35 cellular contexts compared by ENCODE assay signal in the genomic region with DNA sequence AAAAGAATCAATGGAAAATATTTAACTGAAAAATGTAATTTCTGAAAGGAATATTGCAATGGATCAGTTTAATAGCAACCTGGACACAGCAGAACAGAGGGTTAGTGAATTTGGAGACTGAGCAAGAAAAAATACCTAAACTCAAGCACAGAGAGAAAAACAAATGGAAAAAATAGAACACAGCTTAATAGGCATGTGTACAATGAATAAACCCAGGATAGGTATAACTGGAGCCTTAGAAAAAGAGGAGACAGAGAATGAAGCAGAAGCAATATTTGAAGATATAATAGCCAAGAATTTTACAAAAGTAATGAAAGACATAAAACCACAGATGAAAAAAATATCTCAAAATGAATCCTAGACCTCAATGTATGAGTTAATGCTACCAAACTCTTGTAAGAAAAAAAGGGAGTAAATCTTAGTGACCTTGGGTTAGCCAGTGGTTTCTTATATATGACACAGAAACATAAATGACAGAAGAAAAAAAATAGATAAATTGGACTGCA.
"Had no signal": no experiment of that assay in that cellular context is flagged by ENCODE, and none has a peak within 500 bp of the region (broad histone marks: within the 10 kb centered on the region; RNA-seq: fewer than 3 reads in every experiment).

No MANE protein-coding gene starts in this region.

- FAIRE-seq: astrocyte, TTC549 had no signal

- H3K27me3 ChIP-seq: body of pancreas, brain microvascular endothelial cell, breast epithelium had no signal

- H3K4me3 Mint-ChIP-seq: activated CD4-positive, alpha-beta memory T cell treated with anti-CD3 and anti-CD28 coated beads for 36 hours; activated CD4-positive, alpha-beta T cell treated with anti-CD3 and anti-CD28 coated beads, Interleukin-2, amount 10 ng/mL, durations not matched to agents 24 days and 14 days; activated CD8-positive, alpha-beta T cell treated with anti-CD3 and anti-CD28 coated beads for 36 hours; activated naive CD4-positive, alpha-beta T cell treated with anti-CD3 and anti-CD28 coated beads, Interleukin-2, amount 10 ng/mL, durations not matched to agents 7 days and 5 days; activated naive CD4-positive, alpha-beta T cell treated with anti-CD3 and anti-CD28 coated beads, Interleukin-2, amount 50 U/mL, for 24 hours; activated naive CD8-positive, alpha-beta T cell; activated naive CD8-positive, alpha-beta T cell treated with anti-CD3 and anti-CD28 coated beads, Interleukin-2, amount 10 ng/mL, durations not matched to agents 7 days and 5 days; activated naive CD8-positive, alpha-beta T cell treated with anti-CD3 and anti-CD28 coated beads, Interleukin-2, amount 50 U/mL, for 24 hours; activated T-cell treated with anti-CD3 and anti-CD28 coated beads, Interleukin-2, amount 50 U/mL, for 4 hours; activated T-helper 1 cell treated with anti-CD3 and anti-CD28 coated beads, Interleukin-12 subunit alpha, Interleukin-12 subunit beta, Interleukin-2, Interleukin-4 antibody, amounts not matched to agents 30 ng/mL and 10 ng/mL and 1 ng/mL, durations not matched to agents 14 hours and 24 hours and 36 hours; activated T-helper 17 cell treated with anti-CD3 and anti-CD28 coated beads, Interleukin-2, amount 50 U/mL, for 72 hours; T-helper 1 cell treated with Interleukin-12 subunit alpha and Interleukin-12 subunit beta and Interleukin-4 antibody, amounts not matched to agents 30 μg/mL and 1 μg/mL, for 36 hours; T-helper 2 cell treated with Interferon-gamma antibody and Interleukin-4, amounts not matched to agents 5 μg/mL and 100 μg/mL, for 36 hours had no signal

- H3K36me3 Mint-ChIP-seq: activated naive CD4-positive, alpha-beta T cell treated with anti-CD3 and anti-CD28 coated beads, Interleukin-2, amount 10 ng/mL, durations not matched to agents 7 days and 5 days; activated naive CD8-positive, alpha-beta T cell; activated naive CD8-positive, alpha-beta T cell treated with anti-CD3 and anti-CD28 coated beads, Interleukin-2, amount 10 ng/mL, durations not matched to agents 7 days and 5 days had no signal

- ATAC-seq: activated CD8-positive, alpha-beta T cell treated with anti-CD3 and anti-CD28 coated beads for 36 hours; activated naive CD8-positive, alpha-beta T cell treated with anti-CD3 and anti-CD28 coated beads, Interleukin-2, amount 50 U/mL, for 24 hours; activated T-cell treated with anti-CD3 and anti-CD28 coated beads, Interleukin-2, amount 50 U/mL, for 4 hours; activated T-helper 17 cell treated with anti-CD3 and anti-CD28 coated beads, Interleukin-2, amount 50 U/mL, for 72 hours; body of pancreas had no signal

- H3K9me3 Mint-ChIP-seq: activated B cell treated with CpG ODN at 0.5 μM for 24 hours; activated CD4-positive, alpha-beta T cell treated with anti-CD3 and anti-CD28 coated beads, Interleukin-2, amount 10 ng/mL, durations not matched to agents 24 days and 14 days; activated naive CD4-positive, alpha-beta T cell treated with anti-CD3 and anti-CD28 coated beads, Interleukin-2, amount 10 ng/mL, durations not matched to agents 7 days and 5 days; activated naive CD4-positive, alpha-beta T cell treated with anti-CD3 and anti-CD28 coated beads, Interleukin-2, amount 50 U/mL, for 24 hours; activated T-cell treated with anti-CD3 and anti-CD28 coated beads, Interleukin-2, amount 50 U/mL, for 4 hours; activated T-helper 17 cell treated with anti-CD3 and anti-CD28 coated beads, Interleukin-2, amount 50 U/mL, for 72 hours; T-helper 1 cell treated with Interleukin-12 subunit alpha and Interleukin-12 subunit beta and Interleukin-4 antibody, amounts not matched to agents 30 μg/mL and 1 μg/mL, for 36 hours; T-helper 2 cell treated with Interferon-gamma antibody and Interleukin-4, amounts not matched to agents 5 μg/mL and 100 μg/mL, for 36 hours had no signal

- H3K4me1 ChIP-seq: breast epithelium had no signal

- DNase-seq: activated B cell treated with CpG ODN at 0.5 μM for 24 hours; activated CD4-positive, alpha-beta memory T cell treated with anti-CD3 and anti-CD28 coated beads for 36 hours; activated CD4-positive, alpha-beta T cell treated with anti-CD3 and anti-CD28 coated beads for 4 hours; activated CD4-positive, alpha-beta T cell treated with anti-CD3 and anti-CD28 coated beads, Interleukin-2, amount 10 ng/mL, durations not matched to agents 24 days and 14 days; activated CD4-positive, alpha-beta T cell treated with anti-CD3 and anti-CD28 coated beads, Interleukin-2, amount 50 U/mL, for 1 hour; activated CD4-positive, alpha-beta T cell treated with anti-CD3 and anti-CD28 coated beads, Interleukin-2, amount 50 U/mL, for 4 hours; activated CD4-positive, CD25-positive, alpha-beta regulatory T cell treated with anti-CD3 and anti-CD28 coated beads, Interleukin-2, amount 50 U/mL, for 72 hours; activated CD8-positive, alpha-beta memory T cell treated with anti-CD3 and anti-CD28 coated beads, Interleukin-2, amount 50 U/mL, for 4 hours; activated CD8-positive, alpha-beta T cell treated with anti-CD3 and anti-CD28 coated beads for 36 hours; activated effector memory CD4-positive, alpha-beta T cell treated with anti-CD3 and anti-CD28 coated beads, Interleukin-2, amount 50 U/mL, for 16 hours; activated gamma-delta T cell treated with Interleukin-2 at 50 U/mL for 16 hours; activated naive CD4-positive, alpha-beta T cell; activated naive CD4-positive, alpha-beta T cell treated with anti-CD3 and anti-CD28 coated beads, Interleukin-2, amount 10 ng/mL, durations not matched to agents 7 days and 5 days; activated naive CD8-positive, alpha-beta T cell treated with anti-CD3 and anti-CD28 coated beads, Interleukin-2, amount 10 ng/mL, durations not matched to agents 7 days and 5 days; activated naive CD8-positive, alpha-beta T cell treated with anti-CD3 and anti-CD28 coated beads, Interleukin-2, amount 50 U/mL, for 24 hours; activated T-cell treated with anti-CD3 and anti-CD28 coated beads for 4 hours; activated T-cell treated with anti-CD3 and anti-CD28 coated beads, Interleukin-2, amount 50 U/mL, for 1 hour; activated T-cell treated with anti-CD3 and anti-CD28 coated beads, Interleukin-2, amount 50 U/mL, for 4 hours; amniotic stem cell; aorta; body of pancreas; brain microvascular endothelial cell; central memory CD4-positive, alpha-beta T cell; T-helper 2 cell; T-helper 9 cell had no signal

- H3K27ac ChIP-seq: body of pancreas, brain microvascular endothelial cell, breast epithelium, VCaP had no signal

- H3K27ac Mint-ChIP-seq: activated CD4-positive, alpha-beta memory T cell treated with anti-CD3 and anti-CD28 coated beads for 36 hours; activated CD4-positive, alpha-beta T cell treated with anti-CD3 and anti-CD28 coated beads, Interleukin-2, amount 10 ng/mL, durations not matched to agents 24 days and 14 days; activated CD8-positive, alpha-beta T cell treated with anti-CD3 and anti-CD28 coated beads for 36 hours; activated naive CD4-positive, alpha-beta T cell treated with anti-CD3 and anti-CD28 coated beads, Interleukin-2, amount 10 ng/mL, durations not matched to agents 7 days and 5 days; activated naive CD4-positive, alpha-beta T cell treated with anti-CD3 and anti-CD28 coated beads, Interleukin-2, amount 50 U/mL, for 24 hours; activated naive CD8-positive, alpha-beta T cell; activated naive CD8-positive, alpha-beta T cell treated with anti-CD3 and anti-CD28 coated beads, Interleukin-2, amount 10 ng/mL, durations not matched to agents 7 days and 5 days; activated naive CD8-positive, alpha-beta T cell treated with anti-CD3 and anti-CD28 coated beads, Interleukin-2, amount 50 U/mL, for 24 hours; activated T-helper 1 cell treated with anti-CD3 and anti-CD28 coated beads, Interleukin-12 subunit alpha, Interleukin-12 subunit beta, Interleukin-2, Interleukin-4 antibody, amounts not matched to agents 30 ng/mL and 10 ng/mL and 1 ng/mL, durations not matched to agents 14 hours and 24 hours and 36 hours; activated T-helper 17 cell treated with anti-CD3 and anti-CD28 coated beads, Interleukin-2, amount 50 U/mL, for 72 hours; T-helper 1 cell treated with Interleukin-12 subunit alpha and Interleukin-12 subunit beta and Interleukin-4 antibody, amounts not matched to agents 30 μg/mL and 1 μg/mL, for 36 hours; T-helper 2 cell treated with Interferon-gamma antibody and Interleukin-4, amounts not matched to agents 5 μg/mL and 100 μg/mL, for 36 hours had no signal

- H3K9me3 ChIP-seq: body of pancreas, breast epithelium had no signal

- H3K4me3 ChIP-seq: body of pancreas, breast epithelium had no signal

- H3K36me3 ChIP-seq: brain microvascular endothelial cell, breast epithelium had no signal

- H3K27me3 Mint-ChIP-seq: activated B cell treated with CpG ODN at 0.5 μM for 24 hours; activated naive CD4-positive, alpha-beta T cell treated with anti-CD3 and anti-CD28 coated beads, Interleukin-2, amount 50 U/mL, for 24 hours had no signal
